32 cellular contexts compared by ENCODE assay signal in the genomic region with DNA sequence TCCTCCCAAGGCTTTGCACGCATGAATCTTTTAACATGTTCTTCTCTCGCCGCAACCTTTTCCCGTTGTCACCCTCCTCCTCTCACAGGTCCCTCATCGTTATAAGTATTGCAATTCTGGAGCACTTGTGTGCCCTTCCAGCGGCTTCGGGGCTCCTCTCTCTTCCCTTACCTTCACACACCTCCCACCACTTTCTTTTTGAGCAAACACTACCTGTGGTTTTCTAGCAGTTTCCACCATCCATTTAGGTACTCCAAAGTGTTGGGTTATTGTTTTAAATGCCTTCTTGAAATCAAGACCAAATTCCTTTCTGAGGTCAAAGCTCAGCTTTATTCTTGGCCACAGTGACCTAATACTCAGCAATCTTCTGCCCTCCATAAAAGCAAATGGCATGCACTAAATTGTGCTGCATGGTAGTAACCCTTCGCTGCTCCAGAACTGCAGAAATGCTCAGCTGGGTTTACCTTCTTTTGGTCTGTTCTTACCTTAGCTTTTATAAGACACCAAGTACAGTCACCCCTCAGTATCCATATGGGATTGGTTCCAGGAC.
"Had no signal": no experiment of that assay in that cellular context is flagged by ENCODE, and none has a peak within 500 bp of the region (broad histone marks: within the 10 kb centered on the region; RNA-seq: fewer than 3 reads in every experiment).

No MANE protein-coding gene starts in this region.

- H3K27ac Mint-ChIP-seq: activated CD8-positive, alpha-beta T cell treated with anti-CD3 and anti-CD28 coated beads for 36 hours; activated naive CD8-positive, alpha-beta T cell; dendritic cell treated with granulocyte-macrophage colony-stimulating factor and Interleukin-4, amounts not matched to agents 40 ng/mL and 50 ng/mL, for 4 days; endodermal cell; T-helper 17 cell; T-helper 2 cell treated with Interferon-gamma antibody and Interleukin-4, amounts not matched to agents 5 μg/mL and 100 μg/mL, for 36 hours had no signal

- DNase-seq: activated CD4-positive, alpha-beta T cell treated with anti-CD3 and anti-CD28 coated beads for 48 hours; activated CD4-positive, alpha-beta T cell treated with anti-CD3 and anti-CD28 coated beads, Interleukin-2, amount 50 U/mL, for 1 hour; activated CD4-positive, alpha-beta T cell treated with anti-CD3 and anti-CD28 coated beads, Interleukin-2, amount 50 U/mL, for 48 hours; activated CD4-positive, CD25-positive, alpha-beta regulatory T cell; activated CD4-positive, CD25-positive, alpha-beta regulatory T cell treated with anti-CD3 and anti-CD28 coated beads, Interleukin-2, amount 50 U/mL, for 72 hours; activated CD8-positive, alpha-beta memory T cell treated with anti-CD3 and anti-CD28 coated beads for 24 hours; activated CD8-positive, alpha-beta T cell treated with anti-CD3 and anti-CD28 coated beads for 36 hours; activated effector memory CD4-positive, alpha-beta T cell treated with Interleukin-2 at 50 U/mL for 16 hours; activated gamma-delta T cell treated with Interleukin-2 at 50 U/mL for 16 hours; activated naive CD4-positive, alpha-beta T cell treated with anti-CD3 and anti-CD28 coated beads, Interleukin-2, amount 50 U/mL, for 16 hours; activated naive CD4-positive, alpha-beta T cell treated with Interleukin-2 at 50 U/mL for 16 hours; activated T-cell treated with anti-CD3 and anti-CD28 coated beads, Interleukin-2, amount 50 U/mL, for 1 hour; activated T-cell treated with anti-CD3 and anti-CD28 coated beads, Interleukin-2, amount 50 U/mL, for 48 hours; amniotic stem cell; anterior cingulate cortex; brain microvascular endothelial cell; dorsolateral prefrontal cortex; effector memory CD4-positive, alpha-beta T cell; endodermal cell; foreskin fibroblast; head of caudate nucleus; T-helper 1 cell; T-helper 17 cell; T1000 had no signal

- H3K4me3 Mint-ChIP-seq: activated CD8-positive, alpha-beta T cell treated with anti-CD3 and anti-CD28 coated beads for 36 hours; activated naive CD8-positive, alpha-beta T cell; central memory CD8-positive, alpha-beta T cell; dendritic cell treated with granulocyte-macrophage colony-stimulating factor and Interleukin-4, amounts not matched to agents 40 ng/mL and 50 ng/mL, for 4 days; endodermal cell; T-helper 17 cell; T-helper 2 cell treated with Interferon-gamma antibody and Interleukin-4, amounts not matched to agents 5 μg/mL and 100 μg/mL, for 36 hours had no signal

- H3K27me3 Mint-ChIP-seq: dendritic cell treated with granulocyte-macrophage colony-stimulating factor and Interleukin-4, amounts not matched to agents 40 ng/mL and 50 ng/mL, for 4 days had no signal

- H3K4me3 ChIP-seq: coronary artery, dorsolateral prefrontal cortex had no signal

- FAIRE-seq: bronchial epithelial cell, frontal cortex had no signal

- H3K27me3 ChIP-seq: brain microvascular endothelial cell had no signal

- H3K9me3 Mint-ChIP-seq: activated CD8-positive, alpha-beta T cell treated with anti-CD3 and anti-CD28 coated beads for 36 hours; central memory CD8-positive, alpha-beta T cell; dendritic cell treated with granulocyte-macrophage colony-stimulating factor and Interleukin-4, amounts not matched to agents 40 ng/mL and 50 ng/mL, for 4 days; T-helper 2 cell treated with Interferon-gamma antibody and Interleukin-4, amounts not matched to agents 5 μg/mL and 100 μg/mL, for 36 hours had no signal

- H3K27ac ChIP-seq: brain microvascular endothelial cell, coronary artery, dorsolateral prefrontal cortex had no signal

- H3K36me3 ChIP-seq: brain microvascular endothelial cell had no signal

- H3K36me3 Mint-ChIP-seq: activated naive CD8-positive, alpha-beta T cell had no signal

- ATAC-seq: activated CD8-positive, alpha-beta T cell treated with anti-CD3 and anti-CD28 coated beads for 36 hours; esophagus mucosa; T-helper 17 cell had no signal

- H3K4me1 Mint-ChIP-seq: central memory CD8-positive, alpha-beta T cell; T-helper 17 cell had no signal
